ENCODE assay signal across 19 cellular contexts in the genomic region with DNA sequence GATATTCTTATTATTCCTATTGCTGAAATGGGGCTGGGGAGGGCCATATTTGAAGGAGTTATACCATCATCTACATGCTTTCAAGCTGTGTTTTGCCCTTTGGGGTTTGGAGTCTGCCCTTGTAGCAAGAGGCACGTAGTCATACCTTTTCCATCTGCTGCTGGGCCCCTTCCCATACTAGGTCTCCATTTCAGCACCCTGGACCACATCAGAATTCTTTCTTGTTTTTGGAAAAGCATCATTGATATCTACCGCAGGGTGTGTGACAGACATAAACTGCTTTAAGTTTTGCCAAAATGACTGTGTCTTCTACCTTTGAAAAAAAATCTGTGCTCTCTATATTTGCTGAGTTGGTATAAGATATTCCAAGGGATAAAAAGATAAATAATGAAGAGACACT. TPM values are rescaled to one million over a fixed set of nuclear protein-coding genes. Genes with fewer than 3 reads are reported as not detected.
A peak's percentile ranks its signal among the peaks of the same experiment; 100 is the strongest.
DNase-seq lines count a peak whose midpoint lies in the region; ATAC-seq, FAIRE-seq and TF ChIP-seq lines count a peak whose summit lies in the region.
"Had no signal": no experiment of that assay in that cellular context is flagged by ENCODE, and none has a peak within 500 bp of the region (broad histone marks: within the 10 kb centered on the region; RNA-seq: fewer than 3 reads in every experiment).

No MANE protein-coding gene starts in this region.

- WGBS in right cardiac atrium = 62% methylated on average over 2 of the region's 2 CpGs
- WGBS in K562 (ENCODE audit: insufficient coverage, low coverage, missing lambda C conversion rate) = 20% methylated on average over 2 of the region's 2 CpGs

- DNase-seq in right cardiac atrium (no peak), Right ventricle myocardium inferior (ENCODE audit: missing footprints) (no peak), GM23338 (ENCODE audit: low spot score) (no peak), K562 (ENCODE audit: extremely low read depth in 1 of 4, low spot score in 3 of 4) (no peak), NCI-H1694 (lab: John Stamatoyannopoulos, UW) (no peak), occipital lobe (lab: John Stamatoyannopoulos, UW) (no peak), LoVo (ENCODE audit: low spot score) (no peak)
- DNase-seq: AML-193; Caco-2; CD4-positive, alpha-beta T cell; GDM1; H9; KBM-7 had no signal

- no peak overlapping the region for H3K27ac Mint-ChIP-seq in GM23338
- H3K27ac Mint-ChIP-seq: CD4-positive, alpha-beta T cell; H9 had no signal

- no peak for TF ChIP-seq RAD21 in Ishikawa (IDR thresholded peaks at IDR 0.05; ENCODE audit: low read depth)
- no peak for TF ChIP-seq RAD21 in K562 (CRISPR knock-in tag; conservative IDR thresholded peaks at IDR 0.05 in 1 of 2, IDR thresholded peaks at IDR 0.05 in 1 of 2)

- BruUV-seq in K562 (replicated peaks; lab: Mats Ljungman, UMichigan) = no TSS peak

- no peaks in the 10 kb centered on the region for H4K20me1 ChIP-seq in GM23338 (replicated peaks; ENCODE audit: insufficient read depth)
- no peaks in the 10 kb centered on the region for H4K20me1 ChIP-seq in K562 (replicated peaks; ENCODE audit: control insufficient read depth, insufficient read depth, low read length)

- peaks cover 5% of the 10 kb centered on the region; the same call in 1 of the 3 replicates for H3K36me3 Mint-ChIP-seq in GM23338 (ENCODE audit: low read depth)

- no peak for TF ChIP-seq EP300 in Ishikawa (IDR thresholded peaks at IDR 0.05; ENCODE audit: borderline replicate concordance)
- TF ChIP-seq EP300 in K562 (IDR thresholded peaks at IDR 0.05; ENCODE audit: low read length) = no peak

- H2AFZ ChIP-seq in GM23338 = no peak overlapping the region
- no peak overlapping the region for H2AFZ ChIP-seq in K562 (ENCODE audit: low read depth, low read length)

- H3K9ac ChIP-seq in K562 (ENCODE audit: insufficient read depth in 1 of 2, low read depth in 2 of 2, low read length in 2 of 2) = no peak overlapping the region

- intact Hi-C loops in right cardiac atrium (cut with DNase I) (loop anchor here in 1 of 4 donors (10.0 kb wide), 1 partner anchor 160 kb away; a partner anchor contains a TSS), Right ventricle myocardium inferior (cut with DNase I) (no loop called here), K562 (cut with micrococcal nuclease) (no loop called here)

- H3K9me1 ChIP-seq in K562 (ENCODE audit: control insufficient read depth, insufficient read depth, low read length) = no peaks in the 10 kb centered on the region

- TF ChIP-seq CTCF in GM23338 (conservative IDR thresholded peaks at IDR 0.05; ENCODE audit: low read depth in 2 of 2) (no peak), K562 (IDR thresholded peaks at IDR 0.05 in 2 of 3, conservative IDR thresholded peaks at IDR 0.05 in 1 of 3; ENCODE audit: insufficient read depth in 2 of 3, low read depth in 1 of 3, low read length in 3 of 3) (no peak)

- H3K4me3 Mint-ChIP-seq in GM23338 = no peak overlapping the region
- H3K4me3 Mint-ChIP-seq: CD4-positive, alpha-beta T cell; H9 had no signal

- in situ Hi-C loops in K562 (cut with MboI) = no loop called here

- TF ChIP-seq POLR2A in K562 (conservative IDR thresholded peaks at IDR 0.05) = no peak

- H3K9me2 ChIP-seq in GM23338 (ENCODE audit: insufficient read depth) = no peaks in the 10 kb centered on the region

- no peaks in the 10 kb centered on the region for H3F3A ChIP-seq in GM23338 (replicated peaks; ENCODE audit: low read depth)

- no peak for FAIRE-seq in K562 (lab: Jason Lieb, UNC)
- FAIRE-seq: A204.1, D721Med, H1 had no signal

- ATAC-seq in right cardiac atrium (no peak), Right ventricle myocardium inferior (no peak), GM23338 (no peak), K562 (no peak)

- no peaks in the 10 kb centered on the region for H3K9me3 ChIP-seq in right cardiac atrium (ENCODE audit: control insufficient read depth, low read length)
- H3K9me3 ChIP-seq in K562 (replicated peaks; ENCODE audit: control insufficient read depth, insufficient read depth, low read depth, low read length) = no peaks in the 10 kb centered on the region
- H3K9me3 ChIP-seq: Caco-2 had no signal

- peaks cover 2% of the 10 kb centered on the region for H3K4me1 ChIP-seq in right cardiac atrium (ENCODE audit: control insufficient read depth, insufficient read depth, low read length)
- H3K4me1 ChIP-seq in GM23338 (ENCODE audit: insufficient read depth) = peaks cover 5% of the 10 kb centered on the region
- H3K4me1 ChIP-seq in K562 (replicated peaks in 1 of 2; ENCODE audit: control insufficient read depth in 2 of 2, insufficient read depth in 2 of 2, low read length in 2 of 2) = no peaks in the 10 kb centered on the region

- no peaks in the 10 kb centered on the region for H3K9me3 Mint-ChIP-seq in GM23338
- H3K9me3 Mint-ChIP-seq: CD4-positive, alpha-beta T cell; H9 had no signal

- peaks cover under 1% of the 10 kb centered on the region for H3K27me3 Mint-ChIP-seq in GM23338 (ENCODE audit: insufficient read depth, low read depth, poor library complexity)
- H3K27me3 Mint-ChIP-seq: CD4-positive, alpha-beta T cell had no signal

- H3K27me3 ChIP-seq in right cardiac atrium (ENCODE audit: control insufficient read depth, insufficient read depth) (no peaks in the 10 kb centered on the region), GM23338 (ENCODE audit: insufficient read depth) (no peaks in the 10 kb centered on the region), K562 (ENCODE audit: control insufficient read depth in 2 of 2, insufficient read depth in 2 of 2, low read length in 2 of 2) (peaks cover 2 to 5% of the 10 kb centered on the region in 2 experiments; a peak in 2 of 5 replicates)

- H3K36me3 ChIP-seq in GM23338 (ENCODE audit: insufficient read depth) (no peaks in the 10 kb centered on the region), K562 (ENCODE audit: control insufficient read depth, insufficient read depth, low read length) (no peaks in the 10 kb centered on the region)

- H3K79me2 ChIP-seq in GM23338 (replicated peaks; ENCODE audit: insufficient read depth) = no peaks in the 10 kb centered on the region
- H3K79me2 ChIP-seq in K562 (ENCODE audit: control insufficient read depth, insufficient read depth, low read length) = no peaks in the 10 kb centered on the region

- peaks cover 15% of the 10 kb centered on the region for H3K4me1 Mint-ChIP-seq in GM23338

- peak overlapping the region; percentile 53 for H3K27ac ChIP-seq in right cardiac atrium (ENCODE audit: low read length)
- no peak overlapping the region for H3K27ac ChIP-seq in GM23338 (ENCODE audit: low read depth)
- no peak overlapping the region for H3K27ac ChIP-seq in K562 (ENCODE audit: extremely low read depth, low read depth, low read length)
- H3K27ac ChIP-seq: C4-2B, HL-60 had no signal

- H3K4me2 ChIP-seq in GM23338 (no peak overlapping the region), K562 (ENCODE audit: insufficient read depth, low read length) (no peak overlapping the region)

- CTCF ChIA-PET in K562 (lab: Yijun Ruan, JAX; ENCODE audit: low intra/inter-chr PET ratio) = no interaction called here

- POLR2A ChIA-PET in K562 (lab: Yijun Ruan, JAX) = no interaction called here

- H3K4me3 ChIP-seq in right cardiac atrium (ENCODE audit: low read length) = no peak overlapping the region
- H3K4me3 ChIP-seq in GM23338 = no peak overlapping the region
- no peak overlapping the region for H3K4me3 ChIP-seq in K562

TF ChIP-seq in Ishikawa, 13 proteins besides CTCF, POLR2A, EP300 and RAD21 (continues in another document):
- no peak for TF ChIP-seq ZBTB7A (IDR thresholded peaks at IDR 0.05; ENCODE audit: low read depth)

TF ChIP-seq in K562, 482 proteins besides CTCF, POLR2A, EP300 and RAD21 (continues in another document):
- TF ChIP-seq ZNF354B (CRISPR knock-in tag; IDR thresholded peaks at IDR 0.05) (no peak), EHMT2 (IDR thresholded peaks at IDR 0.05) (0 out of 2 replicates have a peak, but pooled peaks have one; percentile 48)

RNA-seq across cellular contexts. Expression of a gene that starts 12.3 kb away (rescaled TPM):
- total RNA-seq in right cardiac atrium = 10 to 100 TPM; 18.6 to 27.8 (median 24.1) TPM
- 18.5 TPM for polyA plus RNA-seq in right cardiac atrium
- total RNA-seq in Right ventricle myocardium inferior = 25.0 TPM
- total RNA-seq in GM23338 (2014; rRNA removed; shearing (Covaris generic)) = 153 and 191 TPM in 2 replicates
- polyA plus RNA-seq in GM23338 (2016; fragmentation: Nextera tagmentation; extraction: Ambion mirVana) = 100 and 117 TPM in 2 replicates
- 0.19 and 0.26 TPM in 2 replicates for total RNA-seq in K562 (2011; cell fraction: chromatin; rRNA removed; ENCODE audit: low replicate concordance)
- not detected in 2 replicates for total RNA-seq in K562 (2011; cell fraction: nucleolus; rRNA removed)
- total RNA-seq in K562 (2011; cell fraction: nucleoplasm; rRNA removed) = 0.23 TPM in 1 of 2 replicates, not detected in the other
- total RNA-seq in K562 (2014; rRNA removed) = 0.12 TPM in 1 of 2 replicates, not detected in the other
- 0.06 TPM in 1 of 2 replicates, not detected in the other for total RNA-seq in K562 (2014; rRNA removed; fragmentation: Illumina TruSeq; extraction: Trizol)
- total RNA-seq in K562 (2015; rRNA removed; fragmentation: Illumina TruSeq; extraction: Trizol) = 0.08 and 0.14 TPM in 2 replicates
- total RNA-seq in K562 (2021) = 0.47 and 0.60 TPM in 2 replicates
- 0.08 and 0.20 TPM in 2 replicates for polyA plus RNA-seq in K562 (2011; rRNA removed)
- polyA plus RNA-seq in K562 (2011; cell fraction: cytosol; rRNA removed) = 0.06 and 0.24 TPM in 2 replicates
- 0.57 and 0.65 TPM in 2 replicates for polyA plus RNA-seq in K562 (2011; cell fraction: nucleus; rRNA removed)
- polyA plus RNA-seq in K562 (2012) = 0.07 and 0.14 TPM in 2 replicates
- polyA plus RNA-seq in K562 (2014; fragmentation: Illumina TruSeq; extraction: Trizol) = 0.12 and 0.40 TPM in 2 replicates
- polyA plus RNA-seq in K562 (2014; fragmentation: Nextera tagmentation; extraction: Ambion mirVana) = under 1 TPM; 0.04 TPM
- polyA plus RNA-seq in K562 (2014; rRNA removed) = 0.03 and 0.04 TPM in 2 replicates
- polyA minus RNA-seq in K562 (2011; rRNA and poly(A)+ RNA removed) = 0.18 TPM in 1 of 2 replicates, not detected in the other
- polyA minus RNA-seq in K562 (2011; cell fraction: cytosol; rRNA and poly(A)+ RNA removed) = not detected in 2 replicates
- polyA minus RNA-seq in K562 (2011; cell fraction: nucleus; rRNA and poly(A)+ RNA removed) = 0.13 and 0.44 TPM in 2 replicates
- total RNA-seq in occipital lobe = 34.5 TPM

Comparison
In these comparisons a context has a peak if more than half of its experiments do, and no peak if none do; other contexts are left out.
1. RNA of a gene that starts 12.3 kb away (total RNA-seq): 153 to 191 TPM in GM23338, 34.5 TPM in occipital lobe (single experiment), 25.0 TPM in Right ventricle myocardium inferior (single experiment) and 18.6 to 27.8 TPM in right cardiac atrium; 0.06 to 0.60 TPM in K562; every median in the first group is over 10 times any median in the second.